Comparison of ENCODE assay signal across 8 cellular contexts in the genomic region with DNA sequence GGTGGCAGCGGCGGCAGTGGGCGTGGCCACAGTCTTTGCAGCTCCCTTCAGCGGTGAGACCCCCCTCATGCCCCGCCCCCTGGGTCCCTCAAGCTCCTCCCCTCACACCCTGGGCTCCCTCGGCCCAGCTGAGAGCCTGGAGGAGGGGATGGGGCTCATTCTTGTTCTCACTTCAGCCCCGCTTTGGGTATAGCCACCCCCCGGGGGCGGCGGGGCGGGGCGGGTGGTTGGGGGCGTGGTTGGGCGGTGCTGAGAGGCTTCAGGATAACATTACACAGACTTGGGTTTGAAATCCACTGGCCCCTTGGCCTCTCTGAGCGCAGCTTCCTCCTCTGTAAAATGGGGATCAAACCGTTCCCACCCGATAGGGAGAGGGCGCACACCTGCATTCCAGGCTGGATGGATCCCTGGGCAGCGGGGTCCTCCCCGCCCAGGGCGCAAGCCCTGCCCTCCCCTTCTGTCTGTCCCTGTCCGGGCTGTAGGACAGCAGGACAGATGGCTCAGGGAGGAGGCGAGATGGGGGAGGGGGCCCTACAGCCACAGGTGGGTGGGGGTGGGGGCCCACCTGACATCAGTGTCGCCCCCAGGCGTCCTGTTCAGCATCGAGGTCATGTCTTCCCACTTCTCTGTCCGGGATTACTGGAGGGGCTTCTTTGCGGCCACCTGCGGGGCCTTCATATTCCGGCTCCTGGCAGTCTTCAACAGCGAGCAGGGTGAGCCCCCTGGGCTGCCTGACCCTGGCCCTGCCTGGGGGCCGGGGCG.
DNase-seq lines count a peak whose midpoint lies in the region; ATAC-seq and TF ChIP-seq lines count a peak whose summit lies in the region.

No MANE protein-coding gene starts in this region.

- ATAC-seq in GM18873 (IDR thresholded peaks at IDR 0.05; ENCODE audit: low FRiP score, unreplicated experiment) (no peak), GM21723 (IDR thresholded peaks at IDR 0.05; ENCODE audit: unreplicated experiment) (no peak), HG03457 (IDR thresholded peaks at IDR 0.05; ENCODE audit: unreplicated experiment) (no peak)

- peak overlapping the region; percentile 20 for H3K4me3 ChIP-seq in AG10803 (ENCODE audit: low read length)
- no peak overlapping the region for H3K4me3 ChIP-seq in astrocyte of the spinal cord (ENCODE audit: low read depth, low read length)

- H3K36me3 Mint-ChIP-seq in nephron progenitor cell (ENCODE audit: low read depth), result no peaks in the 10 kb centered on the region

- H3K9me3 Mint-ChIP-seq in nephron progenitor cell, result no peaks in the 10 kb centered on the region

- H3K27ac Mint-ChIP-seq in nephron progenitor cell, result no peak overlapping the region

- H3K27me3 Mint-ChIP-seq in nephron progenitor cell (ENCODE audit: low read depth, poor library complexity), result peaks cover 31% of the 10 kb centered on the region

- no peak overlapping the region for H3K4me3 Mint-ChIP-seq in nephron progenitor cell

- in situ Hi-C loops in astrocyte of the spinal cord (cut with HindIII; ENCODE audit: low sequenced_read_pairs), result no loop called here
- in situ Hi-C loops in ACHN (cut with HindIII; ENCODE audit: low pct_ligation_motif_present, low pct_unique_long_range_greater_than_20kb, low sequenced_read_pairs), result no loop called here

- DNase-seq in AG10803 (ENCODE audit: low read depth) (no peak), NCI-H1048 (lab: John Stamatoyannopoulos, UW) (peak; percentile 23), astrocyte of the spinal cord (ENCODE audit: low read depth, low spot score) (peak; percentile 24), nephron progenitor cell (peak; percentile 93), ACHN (no peak)

- H3K4me1 Mint-ChIP-seq in nephron progenitor cell, result peaks cover 19% of the 10 kb centered on the region

- TF ChIP-seq CTCF in AG10803 (conservative IDR thresholded peaks at IDR 0.05; ENCODE audit: low read length) (no peak), astrocyte of the spinal cord (IDR thresholded peaks at IDR 0.05; ENCODE audit: low read depth, low read length) (no peak), nephron progenitor cell (IDR thresholded peaks at IDR 0.05) (no peak)

Comparison
In these comparisons a context has a peak if more than half of its experiments do, and no peak if none do; other contexts are left out.
1. DNase-seq: peak in NCI-H1048 (single experiment), astrocyte of the spinal cord (single experiment) and nephron progenitor cell (single experiment); none in AG10803 (single experiment) and ACHN (single experiment).